In genomic region chr16:87461466-87461975, GRCh38 we compare ENCODE assay signal across 8 cellular contexts. TPM values are rescaled to one million over a fixed set of nuclear protein-coding genes. Genes with fewer than 3 reads are reported as not detected.
DNase-seq lines count a peak whose midpoint lies in the region; ATAC-seq, FAIRE-seq and TF ChIP-seq lines count a peak whose summit lies in the region.

No MANE protein-coding gene starts in this region.

- peaks cover 70% of the 10 kb centered on the region for H3K79me2 ChIP-seq in GM23248 (ENCODE audit: insufficient read depth)

- H3K4me3 ChIP-seq in CD8-positive, alpha-beta T cell (ENCODE audit: low read depth, low read length): no peak overlapping the region
- H3K4me3 ChIP-seq in GM23248 (no peak overlapping the region), body of pancreas (no peak overlapping the region), tibial nerve (no peak overlapping the region)

- H3K27ac Mint-ChIP-seq in CD8-positive, alpha-beta T cell: peak overlapping the region; percentile 32

- peaks cover 14% of the 10 kb centered on the region for H3K36me3 ChIP-seq in CD8-positive, alpha-beta T cell (ENCODE audit: insufficient read depth, low read length)
- H3K36me3 ChIP-seq in GM23248 (ENCODE audit: low read depth) (no peaks in the 10 kb centered on the region; the same call in 1 of the 2 replicates), body of pancreas (replicated peaks in 1 of 2; ENCODE audit: insufficient read depth in 1 of 2, low read depth in 2 of 2) (peaks cover 0 to 3% of the 10 kb centered on the region in 2 donors), tibial nerve (peaks cover 0 to 32% (median 0%) of the 10 kb centered on the region in 3 donors)

- H3F3A ChIP-seq in GM23248 (ENCODE audit: insufficient read depth): peaks cover 55% of the 10 kb centered on the region

- peak overlapping the region; percentile 10 for H3K4me2 ChIP-seq in GM23248 (ENCODE audit: unreplicated experiment)

- no peaks in the 10 kb centered on the region for H3K9me3 ChIP-seq in CD8-positive, alpha-beta T cell (ENCODE audit: low read length)
- no peaks in the 10 kb centered on the region for H3K9me3 ChIP-seq in GM23248 (ENCODE audit: low read depth)
- H3K9me3 ChIP-seq in body of pancreas: no peaks in the 10 kb centered on the region
- no peaks in the 10 kb centered on the region for H3K9me3 ChIP-seq in tibial nerve

- TF ChIP-seq POLR2A in body of pancreas (IDR thresholded peaks at IDR 0.05): peak in 2 of 3 donors; percentile 69
- no peak for TF ChIP-seq POLR2A in tibial nerve (IDR thresholded peaks at IDR 0.05)

- POLR2A ChIA-PET in CD8-positive, alpha-beta T cell (lab: Charles Lee): no interaction called here

- peaks cover 32% of the 10 kb centered on the region for H3K4me1 ChIP-seq in CD8-positive, alpha-beta T cell (ENCODE audit: insufficient read depth, low read length)
- H3K4me1 ChIP-seq in GM23248 (ENCODE audit: insufficient read depth) (peaks cover 58% of the 10 kb centered on the region), body of pancreas (peaks cover 50% of the 10 kb centered on the region), tibial nerve (peaks cover 0 to 76% (median 46%) of the 10 kb centered on the region in 4 donors)

- 23 to 29% methylated on average over 9 of the region's 9 CpGs for WGBS in GM23248 (ENCODE audit: low coverage in 1 of 2, low lambda C conversion rate in 2 of 2, missing lambda C conversion rate in 2 of 2), 2 experiments
- 4% methylated on average over 9 of the region's 9 CpGs for WGBS in body of pancreas, 2 donors
- 22 to 34% methylated on average over 9 of the region's 9 CpGs for WGBS in tibial nerve, 2 donors

- H3K4me1 Mint-ChIP-seq in CD8-positive, alpha-beta T cell (ENCODE audit: low read depth): peaks cover 33% of the 10 kb centered on the region

- H3K4me3 Mint-ChIP-seq in CD8-positive, alpha-beta T cell: no peak overlapping the region

- no peaks in the 10 kb centered on the region for H3K27me3 ChIP-seq in CD8-positive, alpha-beta T cell (ENCODE audit: insufficient read depth, low read length)
- H3K27me3 ChIP-seq in GM23248 (replicated peaks; ENCODE audit: insufficient read depth) (no peaks in the 10 kb centered on the region), body of pancreas (no peaks in the 10 kb centered on the region), tibial nerve (no peaks in the 10 kb centered on the region)

- no peaks in the 10 kb centered on the region for H3K9me2 ChIP-seq in GM23248 (ENCODE audit: insufficient read depth)

- no peak for TF ChIP-seq CTCF in CD8-positive, alpha-beta T cell (IDR thresholded peaks at IDR 0.05)
- TF ChIP-seq CTCF in body of pancreas (IDR thresholded peaks at IDR 0.05) (peak; percentile 44 to 93 (median 85)), tibial nerve (IDR thresholded peaks at IDR 0.05) (no peak)

- no peak overlapping the region for H3K9ac ChIP-seq in GM23248

- no peak overlapping the region for H2AFZ ChIP-seq in GM23248

- no peak for FAIRE-seq in frontal cortex (lab: Jason Lieb, UNC)

- H3K36me3 Mint-ChIP-seq in CD8-positive, alpha-beta T cell: peaks cover 33% of the 10 kb centered on the region

- ATAC-seq in CD8-positive, alpha-beta T cell: no peak
- ATAC-seq in body of pancreas (peak; percentile 92), HG03521 (IDR thresholded peaks at IDR 0.05; ENCODE audit: unreplicated experiment) (no peak)

- no peak overlapping the region for H3K27ac ChIP-seq in CD8-positive, alpha-beta T cell (ENCODE audit: low read depth, low read length)
- no peak overlapping the region for H3K27ac ChIP-seq in GM23248
- H3K27ac ChIP-seq in body of pancreas: peak overlapping the region; percentile 65 to 90 (median 84)
- H3K27ac ChIP-seq in tibial nerve: peak overlapping the region in 2 of 4 donors; percentile 94 to 95

- no peak for TF ChIP-seq EP300 in tibial nerve (IDR thresholded peaks at IDR 0.05)

- in situ Hi-C loops in GM23248 (cut with MboI): no loop called here

- intact Hi-C loops in CD8-positive, alpha-beta T cell (cut with DNase I, micrococcal nuclease): no loop called here
- intact Hi-C loops in body of pancreas (cut with DNase I): no loop called here

- peak in 1 of 7 experiments; percentile 28 for DNase-seq in CD8-positive, alpha-beta T cell
- peak; percentile 54 for DNase-seq in GM23248
- DNase-seq in NCI-H345 (lab: John Stamatoyannopoulos, UW): peak; percentile 87
- DNase-seq in body of pancreas: peak; percentile 95 to 99 (median 98)
- peak; percentile 39 for DNase-seq in iris pigment epithelial cell (ENCODE audit: low read depth)
- DNase-seq in tibial nerve (ENCODE audit: low spot score in 2 of 2): peak; percentile 21 to 28
- no peak for DNase-seq in frontal cortex (ENCODE audit: low spot score in 2 of 2)

- CTCF ChIA-PET in CD8-positive, alpha-beta T cell (lab: Charles Lee): interaction anchor here (1.7 kb wide), 1 partner anchor 9 kb away, joined by 5 read pairs; no protein-coding TSS in a partner anchor

- H3K9me3 Mint-ChIP-seq in CD8-positive, alpha-beta T cell: no peaks in the 10 kb centered on the region

- no peaks in the 10 kb centered on the region; the same call in 1 of the 2 replicates for H4K20me1 ChIP-seq in GM23248 (ENCODE audit: insufficient read depth)

- H3K27me3 Mint-ChIP-seq in CD8-positive, alpha-beta T cell (ENCODE audit: low read depth): no peaks in the 10 kb centered on the region

RNA-seq across cellular contexts. Expression of gene ZCCHC14, which starts 31.3 kb away (rescaled TPM):
- total RNA-seq in CD8-positive, alpha-beta T cell: 10 to 100 TPM; 13.2 TPM
- 5.4 and 6.3 TPM in 2 replicates for total RNA-seq in GM23248 (2014; rRNA removed; shearing (Covaris generic))
- polyA plus RNA-seq in GM23248 (2016; fragmentation: Nextera tagmentation; extraction: Ambion mirVana): 2.7 and 3.1 TPM in 2 replicates
- total RNA-seq in body of pancreas (10 to 100 TPM; 18.9 to 54.4 TPM), tibial nerve (10 to 100 TPM; 15.3 to 45.8 (median 25.8) TPM), frontal cortex (26.1 TPM)

Comparison
In these comparisons a context has a peak if more than half of its experiments do, and no peak if none do; other contexts are left out.
1. DNase-seq: peak in GM23248 (single experiment), NCI-H345 (single experiment), body of pancreas (4 of 4), iris pigment epithelial cell (single experiment) and tibial nerve (2 of 2); none in frontal cortex (0 of 2).
2. H3K27ac ChIP-seq: peak in body of pancreas (4 of 4); none in CD8-positive, alpha-beta T cell (single experiment) and GM23248 (single experiment).
3. CTCF ChIP-seq: peak in body of pancreas (7 of 7); none in CD8-positive, alpha-beta T cell (single experiment) and tibial nerve (0 of 5).
4. POLR2A ChIP-seq: peak in body of pancreas (2 of 3); none in tibial nerve (0 of 2).